In the genomic region with DNA sequence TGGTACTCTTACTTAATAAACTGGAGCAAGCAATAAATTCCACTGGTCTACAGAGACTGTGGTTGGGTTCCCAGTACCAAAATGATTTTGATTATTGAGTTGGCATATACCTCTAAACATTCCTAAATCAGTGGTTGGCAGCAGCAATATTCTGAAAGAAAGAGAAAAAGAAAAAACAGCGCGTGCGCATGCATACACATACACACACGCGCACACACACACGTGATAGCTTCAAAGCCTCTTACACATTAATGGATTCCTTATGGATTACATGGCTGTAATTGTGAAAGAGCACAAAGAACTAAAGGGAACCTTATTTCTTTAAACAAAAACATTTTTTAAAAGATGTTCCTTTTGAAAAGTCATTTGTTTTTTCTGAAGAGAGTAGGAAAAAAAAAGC, we compare ENCODE assay signal across 15 cellular contexts.
"Had no signal": no experiment of that assay in that cellular context is flagged by ENCODE, and none has a peak within 500 bp of the region (broad histone marks: within the 10 kb centered on the region; RNA-seq: fewer than 3 reads in every experiment).

No MANE protein-coding gene starts in this region.

- DNase-seq: activated CD4-positive, alpha-beta T cell treated with anti-CD3 and anti-CD28 coated beads for 48 hours; activated CD8-positive, alpha-beta memory T cell treated with anti-CD3 and anti-CD28 coated beads for 24 hours; activated naive CD4-positive, alpha-beta T cell treated with anti-CD3 and anti-CD28 coated beads for 36 hours; adrenal gland; brain microvascular endothelial cell; cerebellar nuclear complex; effector memory CD8-positive, alpha-beta T cell; kidney glomerular epithelial cell; pancreas; stimulated activated CD4-positive, alpha-beta T cell treated with anti-CD3 and anti-CD28 coated beads, Interleukin-2, amount 100 ng/mL, for 48 hours; stimulated activated naive CD4-positive, alpha-beta T cell treated with Interleukin-2 at 50 U/mL for 16 hours had no signal

- H3K27me3 ChIP-seq: adrenal gland, brain microvascular endothelial cell, pancreas had no signal

- H3K27ac Mint-ChIP-seq: activated naive CD4-positive, alpha-beta T cell treated with anti-CD3 and anti-CD28 coated beads for 36 hours; dendritic cell treated with granulocyte-macrophage colony-stimulating factor and Interleukin-4, amounts not matched to agents 40 ng/mL and 50 ng/mL, for 4 days; effector memory CD8-positive, alpha-beta T cell; T-helper 1 cell treated with Interleukin-12 subunit alpha and Interleukin-12 subunit beta and Interleukin-4 antibody, amounts not matched to agents 30 μg/mL and 1 μg/mL, for 36 hours; WTC11 had no signal

- H3K4me3 Mint-ChIP-seq: activated naive CD4-positive, alpha-beta T cell treated with anti-CD3 and anti-CD28 coated beads for 36 hours; dendritic cell treated with granulocyte-macrophage colony-stimulating factor and Interleukin-4, amounts not matched to agents 40 ng/mL and 50 ng/mL, for 4 days; effector memory CD8-positive, alpha-beta T cell; T-helper 1 cell treated with Interleukin-12 subunit alpha and Interleukin-12 subunit beta and Interleukin-4 antibody, amounts not matched to agents 30 μg/mL and 1 μg/mL, for 36 hours; WTC11 had no signal

- H3K4me1 ChIP-seq: adrenal gland, pancreas had no signal

- H3K36me3 ChIP-seq: adrenal gland, brain microvascular endothelial cell, pancreas, thoracic aorta had no signal

- ATAC-seq: effector memory CD8-positive, alpha-beta T cell; pancreas; WTC11 had no signal

- H3K27me3 Mint-ChIP-seq: dendritic cell treated with granulocyte-macrophage colony-stimulating factor and Interleukin-4, amounts not matched to agents 40 ng/mL and 50 ng/mL, for 4 days had no signal

- H3K4me1 Mint-ChIP-seq: WTC11 had no signal

- H3K27ac ChIP-seq: adrenal gland, brain microvascular endothelial cell, pancreas, thoracic aorta had no signal

- H3K4me3 ChIP-seq: adrenal gland, pancreas, thoracic aorta had no signal

- H3K9me3 ChIP-seq: adrenal gland, pancreas had no signal
